ENCODE assay signal across 8 cellular contexts in genomic region chr7:65080799-65081651, GRCh38.
DNase-seq lines count a peak whose midpoint lies in the region; ATAC-seq, FAIRE-seq and TF ChIP-seq lines count a peak whose summit lies in the region.
"Not testable (repeated sequence)": the region's sequence is repeated elsewhere in the genome, so short reads cannot be mapped to it uniquely, and the experiment has no call there.

No MANE protein-coding gene starts in this region.

- not testable (repeated sequence) for H3K9me3 ChIP-seq in mucosa of rectum (ENCODE audit: control insufficient read depth in 2 of 2, low read length in 2 of 2)

- ATAC-seq in GM21390 (IDR thresholded peaks at IDR 0.05; ENCODE audit: unreplicated experiment), result peak; percentile 100
- peak; percentile 98 for ATAC-seq in activated T-cell treated with anti-CD3 and anti-CD28 coated beads, Interleukin-2, amount 50 U/mL, for 4 hours

- DNase-seq in D721Med (ENCODE audit: insufficient read length, low spot score), result peak; percentile 36
- peak; percentile 92 for DNase-seq in HT1080 (ENCODE audit: low read depth)
- DNase-seq in OCI-M2 (lab: John Stamatoyannopoulos, UW; ENCODE audit: unreplicated experiment), result peak; percentile 6
- DNase-seq in activated T-cell treated with anti-CD3 and anti-CD28 coated beads, Interleukin-2, amount 50 U/mL, for 4 hours, result peak; percentile 93
- peak; percentile 92 to 93 for DNase-seq in erythroblast (lab: John Stamatoyannopoulos, UW)
- DNase-seq in stimulated activated CD8-positive, alpha-beta memory T cell treated with anti-CD3 and anti-CD28 coated beads, Interleukin-4, amount 100 ng/mL, for 1 hour (ENCODE audit: low read depth in 2 of 2, low spot score in 1 of 2), result peak; percentile 79 to 94

- TF ChIP-seq CTCF in D721Med (IDR thresholded peaks at IDR 0.05; ENCODE audit: insufficient read depth, missing control alignments), result not testable (repeated sequence)

- H3K27me3 ChIP-seq in mucosa of rectum (ENCODE audit: control insufficient read depth in 2 of 2, insufficient read depth in 2 of 2, low read length in 2 of 2), result not testable (repeated sequence)

- not testable (repeated sequence) for H3K36me3 ChIP-seq in mucosa of rectum (ENCODE audit: control insufficient read depth in 2 of 2, insufficient read depth in 2 of 2, low read length in 2 of 2)

- not testable (repeated sequence) for H3K9me3 Mint-ChIP-seq in activated T-cell treated with anti-CD3 and anti-CD28 coated beads, Interleukin-2, amount 50 U/mL, for 4 hours

- H3K36me3 Mint-ChIP-seq in activated T-cell treated with anti-CD3 and anti-CD28 coated beads, Interleukin-2, amount 50 U/mL, for 4 hours (ENCODE audit: insufficient read depth), result not testable (repeated sequence)

- not testable (repeated sequence) for FAIRE-seq in D721Med (lab: Jason Lieb, UNC)

- H3K4me1 Mint-ChIP-seq in activated T-cell treated with anti-CD3 and anti-CD28 coated beads, Interleukin-2, amount 50 U/mL, for 4 hours (ENCODE audit: low read depth), result not testable (repeated sequence)

- peak overlapping the region; percentile 78 to 84 for H3K4me3 ChIP-seq in mucosa of rectum (ENCODE audit: low read length in 2 of 2)

- peak overlapping the region; percentile 89 for H3K4me3 Mint-ChIP-seq in activated T-cell treated with anti-CD3 and anti-CD28 coated beads, Interleukin-2, amount 50 U/mL, for 4 hours

- TF ChIP-seq POLR2A in erythroblast (IDR thresholded peaks at IDR 0.05; ENCODE audit: low read length), result peak; percentile 79

- not testable (repeated sequence) for H3K27me3 Mint-ChIP-seq in activated T-cell treated with anti-CD3 and anti-CD28 coated beads, Interleukin-2, amount 50 U/mL, for 4 hours (ENCODE audit: low read depth)

- not testable (repeated sequence) for H3K4me1 ChIP-seq in mucosa of rectum (ENCODE audit: control insufficient read depth in 2 of 2, insufficient read depth in 2 of 2, low read length in 2 of 2)

- peak overlapping the region; percentile 72 to 75 for H3K27ac ChIP-seq in mucosa of rectum (ENCODE audit: low read depth in 2 of 2, low read length in 2 of 2)

- H3K9ac ChIP-seq in mucosa of rectum (ENCODE audit: low read depth in 1 of 2, low read length in 2 of 2), result peak overlapping the region; percentile 72 to 79

Comparison
In these comparisons a context has a peak if more than half of its experiments do, and no peak if none do; other contexts are left out.
1. Peak in every context shown above with its lines: DNase-seq, ATAC-seq, H3K4me3 ChIP-seq and H3K27ac ChIP-seq.
2. DNase-seq: peak in every context shown above with its lines; median percentile 93 in activated T-cell treated with anti-CD3 and anti-CD28 coated beads, Interleukin-2, amount 50 U/mL, for 4 hours; 92 in erythroblast; 92 in HT1080; 86 in stimulated activated CD8-positive, alpha-beta memory T cell treated with anti-CD3 and anti-CD28 coated beads, Interleukin-4, amount 100 ng/mL, for 1 hour; 36 in D721Med; 6 in OCI-M2.